ENCODE assay signal across 27 cellular contexts in genomic region chr10:55398463-55398862, GRCh38.
"Had no signal": no experiment of that assay in that cellular context is flagged by ENCODE, and none has a peak within 500 bp of the region (broad histone marks: within the 10 kb centered on the region; RNA-seq: fewer than 3 reads in every experiment).

No MANE protein-coding gene starts in this region.

- H3K9me3 Mint-ChIP-seq: activated B cell treated with CpG ODN at 0.5 μM for 24 hours; mesothelial cell of epicardium; stimulated activated naive CD8-positive, alpha-beta T cell treated with anti-CD3 and anti-CD28 coated beads, Interleukin-15, amount 100 ng/mL, for 72 hours; type B pancreatic cell had no signal

- H3K27ac ChIP-seq: body of pancreas, colonic mucosa, gastroesophageal sphincter, hepatocyte, ovary, skin epidermis, uterus had no signal

- H3K4me3 ChIP-seq: body of pancreas, colonic mucosa, gastroesophageal sphincter, hepatocyte, ovary, skin epidermis, uterus had no signal

- H3K27ac Mint-ChIP-seq: activated B cell treated with CpG ODN at 0.5 μM for 24 hours; activated CD8-positive, alpha-beta T cell treated with anti-CD3 and anti-CD28 coated beads for 36 hours; activated naive CD4-positive, alpha-beta T cell treated with anti-CD3 and anti-CD28 coated beads, Interleukin-2, amount 50 U/mL, for 72 hours; activated T-cell treated with anti-CD3 and anti-CD28 coated beads, Interleukin-2, amount 50 U/mL, for 72 hours; mesothelial cell of epicardium; naive thymus-derived CD4-positive, alpha-beta T cell; progenitor cell of endocrine pancreas; stimulated activated memory B cell treated with anti-CD40 and anti-IgM and Interleukin-4, amounts not matched to agents 10 μg/mL and 1 μg/mL and 100 μg/mL, for 72 hours; stimulated activated naive CD8-positive, alpha-beta T cell treated with anti-CD3 and anti-CD28 coated beads, Interleukin-15, amount 100 ng/mL, for 72 hours; type B pancreatic cell had no signal

- H3K4me1 Mint-ChIP-seq: activated B cell treated with CpG ODN at 0.5 μM for 24 hours; naive thymus-derived CD4-positive, alpha-beta T cell; stimulated activated memory B cell treated with anti-CD40 and anti-IgM and Interleukin-4, amounts not matched to agents 10 μg/mL and 1 μg/mL and 100 μg/mL, for 72 hours; stimulated activated naive CD8-positive, alpha-beta T cell treated with anti-CD3 and anti-CD28 coated beads, Interleukin-15, amount 100 ng/mL, for 72 hours had no signal

- H3K4me1 ChIP-seq: body of pancreas, colonic mucosa, gastroesophageal sphincter, uterus had no signal

- H3K27me3 Mint-ChIP-seq: activated B cell treated with CpG ODN at 0.5 μM for 24 hours; activated CD8-positive, alpha-beta T cell treated with anti-CD3 and anti-CD28 coated beads for 36 hours; naive thymus-derived CD4-positive, alpha-beta T cell; progenitor cell of endocrine pancreas; stimulated activated memory B cell treated with anti-CD40 and anti-IgM and Interleukin-4, amounts not matched to agents 10 μg/mL and 1 μg/mL and 100 μg/mL, for 72 hours; stimulated activated naive CD8-positive, alpha-beta T cell treated with anti-CD3 and anti-CD28 coated beads, Interleukin-15, amount 100 ng/mL, for 72 hours; type B pancreatic cell had no signal

- H3K27me3 ChIP-seq: body of pancreas, colonic mucosa, gastroesophageal sphincter, hepatocyte, ovary, uterus had no signal

- H3K9me3 ChIP-seq: body of pancreas, colonic mucosa, gastroesophageal sphincter, ovary, uterus had no signal

- H3K36me3 ChIP-seq: colonic mucosa, gastroesophageal sphincter, ovary, uterus had no signal

- ATAC-seq: activated CD8-positive, alpha-beta T cell treated with anti-CD3 and anti-CD28 coated beads for 36 hours; activated naive CD4-positive, alpha-beta T cell treated with anti-CD3 and anti-CD28 coated beads, Interleukin-2, amount 50 U/mL, for 72 hours; activated T-cell treated with anti-CD3 and anti-CD28 coated beads, Interleukin-2, amount 50 U/mL, for 72 hours; body of pancreas; gastroesophageal sphincter; naive thymus-derived CD4-positive, alpha-beta T cell; sciatic nerve; stimulated activated memory B cell treated with anti-CD40 and anti-IgM and Interleukin-4, amounts not matched to agents 10 μg/mL and 1 μg/mL and 100 μg/mL, for 72 hours; stimulated activated naive CD8-positive, alpha-beta T cell treated with anti-CD3 and anti-CD28 coated beads, Interleukin-15, amount 100 ng/mL, for 72 hours had no signal

- H3K36me3 Mint-ChIP-seq: activated naive CD4-positive, alpha-beta T cell treated with anti-CD3 and anti-CD28 coated beads, Interleukin-2, amount 50 U/mL, for 72 hours; mesothelial cell of epicardium; naive thymus-derived CD4-positive, alpha-beta T cell; stimulated activated memory B cell treated with anti-CD40 and anti-IgM and Interleukin-4, amounts not matched to agents 10 μg/mL and 1 μg/mL and 100 μg/mL, for 72 hours; type B pancreatic cell had no signal

- DNase-seq: activated B cell treated with CpG ODN at 0.5 μM for 24 hours; activated CD4-positive, alpha-beta T cell treated with anti-CD3 and anti-CD28 coated beads, Interleukin-2, amount 50 U/mL, for 1 hour; activated CD8-positive, alpha-beta T cell treated with anti-CD3 and anti-CD28 coated beads for 36 hours; activated naive CD4-positive, alpha-beta T cell; activated T-cell treated with anti-CD3 and anti-CD28 coated beads, Interleukin-2, amount 50 U/mL, for 72 hours; anterior cingulate cortex; body of pancreas; cerebellar nuclear complex; colonic mucosa; effector memory CD4-positive, alpha-beta T cell; erythroblast; islet precursor cell; naive thymus-derived CD4-positive, alpha-beta T cell; ovary; stimulated activated CD4-positive, alpha-beta T cell treated with anti-CD3 and anti-CD28 coated beads, Interleukin-4, amount 100 ng/mL, for 24 hours; stimulated activated naive CD8-positive, alpha-beta T cell treated with anti-CD3 and anti-CD28 coated beads, Interleukin-15, amount 100 ng/mL, for 72 hours; substantia nigra; uterus had no signal

- H3K4me3 Mint-ChIP-seq: activated B cell treated with CpG ODN at 0.5 μM for 24 hours; activated CD8-positive, alpha-beta T cell treated with anti-CD3 and anti-CD28 coated beads for 36 hours; activated T-cell treated with anti-CD3 and anti-CD28 coated beads, Interleukin-2, amount 50 U/mL, for 72 hours; mesothelial cell of epicardium; naive thymus-derived CD4-positive, alpha-beta T cell; stimulated activated memory B cell treated with anti-CD40 and anti-IgM and Interleukin-4, amounts not matched to agents 10 μg/mL and 1 μg/mL and 100 μg/mL, for 72 hours; stimulated activated naive CD8-positive, alpha-beta T cell treated with anti-CD3 and anti-CD28 coated beads, Interleukin-15, amount 100 ng/mL, for 72 hours; type B pancreatic cell had no signal
